ENCODE assay signal across 8 cellular contexts in genomic region chr4:42396361-42397255, GRCh38. TPM values are rescaled to one million over a fixed set of nuclear protein-coding genes. Genes with fewer than 3 reads are reported as not detected.
DNase-seq lines count a peak whose midpoint lies in the region; ATAC-seq, FAIRE-seq and TF ChIP-seq lines count a peak whose summit lies in the region.

No MANE protein-coding gene starts in this region.

- peaks cover 6 to 31% (median 16%) of the 10 kb centered on the region in 4 donors for H3K4me1 Mint-ChIP-seq in CD4-positive, CD25-positive, alpha-beta regulatory T cell
- H3K4me1 Mint-ChIP-seq in naive thymus-derived CD8-positive, alpha-beta T cell, result peaks cover 15 to 36% (median 33%) of the 10 kb centered on the region in 4 donors

- POLR2A ChIA-PET in HEK293 (lab: Yijun Ruan, JAX), result no interaction called here
- POLR2A ChIA-PET in naive thymus-derived CD8-positive, alpha-beta T cell (lab: Charles Lee), result no interaction called here

- peaks cover 40% of the 10 kb centered on the region for H3K27me3 ChIP-seq in CD4-positive, CD25-positive, alpha-beta regulatory T cell (ENCODE audit: control insufficient read depth, insufficient read depth, low read length)

- no peak overlapping the region for H3K27ac ChIP-seq in CD4-positive, CD25-positive, alpha-beta regulatory T cell (ENCODE audit: insufficient read depth, low read length, poor library complexity, severe bottlenecking)
- no peak overlapping the region for H3K27ac ChIP-seq in HEK293 (ENCODE audit: extremely low read depth, low read depth, low read length)

- CTCF ChIA-PET in HEK293 (lab: Yijun Ruan, JAX), result no interaction called here

- H3K9me3 Mint-ChIP-seq in CD4-positive, CD25-positive, alpha-beta regulatory T cell, result peaks cover 0 to 1% (median 0%) of the 10 kb centered on the region in 7 donors
- H3K9me3 Mint-ChIP-seq in naive thymus-derived CD8-positive, alpha-beta T cell, result no peaks in the 10 kb centered on the region

- peaks cover 24% of the 10 kb centered on the region for H3K4me1 ChIP-seq in CD4-positive, CD25-positive, alpha-beta regulatory T cell (ENCODE audit: control insufficient read depth, insufficient read depth, low read length, poor library complexity, severe bottlenecking)
- H3K4me1 ChIP-seq in HEK293 (ENCODE audit: control insufficient read depth, insufficient read depth, low read length), result no peaks in the 10 kb centered on the region

- H3K27me3 Mint-ChIP-seq in CD4-positive, CD25-positive, alpha-beta regulatory T cell, result peaks cover 65% of the 10 kb centered on the region
- peaks cover 33 to 65% (median 51%) of the 10 kb centered on the region in 5 donors for H3K27me3 Mint-ChIP-seq in naive thymus-derived CD8-positive, alpha-beta T cell

- H3K27ac Mint-ChIP-seq in CD4-positive, CD25-positive, alpha-beta regulatory T cell, result no peak overlapping the region
- no peak overlapping the region for H3K27ac Mint-ChIP-seq in naive thymus-derived CD8-positive, alpha-beta T cell

- TF ChIP-seq CTCF in HEK293 (tag by site-specific recombination; IDR thresholded peaks at IDR 0.05) (no peak), cardiac fibroblast (IDR thresholded peaks at IDR 0.05; ENCODE audit: low read depth, low read length) (no peak)

- peak in 1 of 3 donors; percentile 8 for DNase-seq in CD4-positive, CD25-positive, alpha-beta regulatory T cell
- DNase-seq in cardiac fibroblast (ENCODE audit: low read depth in 2 of 2) (peak in 1 of 2 donors; percentile 38), DMS79 treated with DMSO at 0.1 percent for 48 hours (lab: John Stamatoyannopoulos, UW) (no peak), RCC 7860 (ENCODE audit: low spot score) (no peak), OCI-M2 (lab: John Stamatoyannopoulos, UW; ENCODE audit: unreplicated experiment) (no peak), SIG-M5 treated with dmso at 0.1 percent for 504 hours (lab: John Stamatoyannopoulos, UW; ENCODE audit: unreplicated experiment) (no peak)
- no peak for DNase-seq in naive thymus-derived CD8-positive, alpha-beta T cell

- no peak for FAIRE-seq in RCC 7860 (lab: Jason Lieb, UNC)

- no peaks in the 10 kb centered on the region for H3K9me3 ChIP-seq in CD4-positive, CD25-positive, alpha-beta regulatory T cell (ENCODE audit: control insufficient read depth in 2 of 2, low read length in 2 of 2)
- no peaks in the 10 kb centered on the region for H3K9me3 ChIP-seq in HEK293 (ENCODE audit: control insufficient read depth, insufficient read depth, low read depth, low read length)

- no peaks in the 10 kb centered on the region for H3K36me3 Mint-ChIP-seq in CD4-positive, CD25-positive, alpha-beta regulatory T cell
- H3K36me3 Mint-ChIP-seq in naive thymus-derived CD8-positive, alpha-beta T cell, result peaks cover 0 to 7% (median 0%) of the 10 kb centered on the region in 3 donors

- no peak for ATAC-seq in CD4-positive, CD25-positive, alpha-beta regulatory T cell (ENCODE audit: low read depth in 2 of 2)
- ATAC-seq in naive thymus-derived CD8-positive, alpha-beta T cell, result peak; percentile 15 to 21

- H3K36me3 ChIP-seq in CD4-positive, CD25-positive, alpha-beta regulatory T cell (ENCODE audit: control insufficient read depth, insufficient read depth, low read length), result no peaks in the 10 kb centered on the region
- no peaks in the 10 kb centered on the region for H3K36me3 ChIP-seq in HEK293 (ENCODE audit: control insufficient read depth in 2 of 2, insufficient read depth in 1 of 2, low read length in 2 of 2)

- peak overlapping the region; percentile 79 to 90 (median 86) for H3K4me3 Mint-ChIP-seq in CD4-positive, CD25-positive, alpha-beta regulatory T cell
- H3K4me3 Mint-ChIP-seq in naive thymus-derived CD8-positive, alpha-beta T cell, result peak overlapping the region; percentile 79 to 91 (median 86)

- H3K4me3 ChIP-seq in CD4-positive, CD25-positive, alpha-beta regulatory T cell (ENCODE audit: low read depth, low read length), result peak overlapping the region; percentile 53
- H3K4me3 ChIP-seq in HEK293 (ENCODE audit: low read depth, low read length) (peak overlapping the region; percentile 48; the same call in 1 of the 2 replicates), cardiac fibroblast (replicated peaks in 1 of 2; ENCODE audit: low read depth in 2 of 2, low read length in 2 of 2) (peak overlapping the region; percentile 59 to 60)

TF ChIP-seq in HEK293, 187 proteins besides CTCF, POLR2A, EP300 and RAD21:
- TF ChIP-seq PRDM6 (tag by site-specific recombination; IDR thresholded peaks at IDR 0.05), result no peak
- TF ChIP-seq SCRT2 (tag by site-specific recombination; IDR thresholded peaks at IDR 0.05), result 0 out of 2 replicates have a peak, but pooled peaks have one; percentile 10
TF ChIP-seq in HEK293: peak in this region for 1.

RNA-seq across cellular contexts. Expression of gene SHISA3, which starts 0.7 kb away (rescaled TPM):
- total RNA-seq in CD4-positive, CD25-positive, alpha-beta regulatory T cell, result not detected
- not detected for polyA plus RNA-seq in CD4-positive, CD25-positive, alpha-beta regulatory T cell
- not detected for total RNA-seq in naive thymus-derived CD8-positive, alpha-beta T cell
- not detected for polyA plus RNA-seq in naive thymus-derived CD8-positive, alpha-beta T cell

Comparison
In these comparisons a context has a peak if more than half of its experiments do, and no peak if none do; other contexts are left out.
1. ATAC-seq: peak in naive thymus-derived CD8-positive, alpha-beta T cell (2 of 2); none in CD4-positive, CD25-positive, alpha-beta regulatory T cell (0 of 2).
2. Peak in every context shown above with its lines, with median percentiles within 50 percentile points of each other: H3K4me3 ChIP-seq.